ENCODE assay signal across 20 cellular contexts in genomic region chr1:56355422-56355821, GRCh38.
DNase-seq lines count a peak whose midpoint lies in the region; TF ChIP-seq lines count a peak whose summit lies in the region.
"Had no signal": no experiment of that assay in that cellular context is flagged by ENCODE, and none has a peak within 500 bp of the region (broad histone marks: within the 10 kb centered on the region; RNA-seq: fewer than 3 reads in every experiment).

No MANE protein-coding gene starts in this region.

- H2AFZ ChIP-seq in smooth muscle cell (ENCODE audit: low read depth): no peak overlapping the region
- H2AFZ ChIP-seq: PC-9 had no signal

- WGBS in smooth muscle cell (ENCODE audit: low lambda C conversion rate): 91% methylated on average over 1 of the region's 1 CpG

- DNase-seq in NCI-H2029 (lab: John Stamatoyannopoulos, UW): peak; percentile 21
- no peak for DNase-seq in NCI-H2029 treated with DMSO at 0.1 percent for 48 hours (lab: John Stamatoyannopoulos, UW)
- peak in 1 of 2 donors; percentile 45 for DNase-seq in cardiac muscle cell (ENCODE audit: low read depth in 1 of 2, low spot score in 1 of 2)
- peak; percentile 19 for DNase-seq in medulla oblongata (ENCODE audit: extremely low spot score)
- DNase-seq in smooth muscle cell (lab: John Stamatoyannopoulos, UW; ENCODE audit: unreplicated experiment): no peak
- DNase-seq in HAP-1 (ENCODE audit: low spot score in 2 of 2): no peak
- DNase-seq in KBM-7: no peak
- no peak for DNase-seq in mucosa of gallbladder (ENCODE audit: low spot score)
- DNase-seq: AML-193, DMS79 treated with DMSO at 0.1 percent for 48 hours, H9, NCI-H1092 treated with DMSO at 0.1 percent for 48 hours, NCI-H146, NCI-H2227 treated with DMSO at 0.1 percent for 48 hours, NCI-H510A treated with DMSO at 0.1 percent for 48 hours, NCI-H774, PC-9, SW 1271 had no signal

- H3K9me3 ChIP-seq in cardiac muscle cell (ENCODE audit: low read depth) (no peaks in the 10 kb centered on the region), smooth muscle cell (replicated peaks; ENCODE audit: low read depth) (no peaks in the 10 kb centered on the region), HAP-1 (no peaks in the 10 kb centered on the region)

- no peaks in the 10 kb centered on the region for H3K79me2 ChIP-seq in smooth muscle cell (ENCODE audit: low read depth)

- no peaks in the 10 kb centered on the region for H4K20me1 ChIP-seq in smooth muscle cell (ENCODE audit: low read depth)

- TF ChIP-seq CTCF in cardiac muscle cell (IDR thresholded peaks at IDR 0.05; ENCODE audit: low read depth, low read length) (no peak), smooth muscle cell (IDR thresholded peaks at IDR 0.05; ENCODE audit: borderline replicate concordance, insufficient read depth, poor library complexity, severe bottlenecking) (no peak)

- H3K36me3 ChIP-seq in cardiac muscle cell: no peaks in the 10 kb centered on the region
- H3K36me3 ChIP-seq in smooth muscle cell (ENCODE audit: low read depth): no peaks in the 10 kb centered on the region
- no peaks in the 10 kb centered on the region for H3K36me3 ChIP-seq in HAP-1 (replicated peaks)

- H3K27me3 ChIP-seq in cardiac muscle cell (no peaks in the 10 kb centered on the region), smooth muscle cell (ENCODE audit: low read depth) (no peaks in the 10 kb centered on the region), HAP-1 (ENCODE audit: low read depth) (peaks cover 14% of the 10 kb centered on the region)

- in situ Hi-C loops in HAP-1 (cut with MboI; ENCODE audit: low sequenced_read_pairs): no loop called here
- in situ Hi-C loops in KBM-7 (cut with MboI; ENCODE audit: low pct_unique_long_range_greater_than_20kb, low sequenced_read_pairs): no loop called here

- H3K27ac ChIP-seq in cardiac muscle cell (peak overlapping the region; percentile 90), smooth muscle cell (ENCODE audit: low read depth) (no peak overlapping the region)
- H3K27ac ChIP-seq: 22Rv1, C4-2B, PC-9 had no signal

- no peak overlapping the region for H3K4me3 ChIP-seq in cardiac muscle cell
- no peak overlapping the region for H3K4me3 ChIP-seq in smooth muscle cell
- H3K4me3 ChIP-seq in HAP-1: no peak overlapping the region
- H3K4me3 ChIP-seq: PC-9 had no signal

- no peak overlapping the region for H3K9ac ChIP-seq in smooth muscle cell (ENCODE audit: low read depth)

- H3K4me1 ChIP-seq in cardiac muscle cell (ENCODE audit: low read depth) (peaks cover 38% of the 10 kb centered on the region), smooth muscle cell (ENCODE audit: low read depth) (no peaks in the 10 kb centered on the region), HAP-1 (no peaks in the 10 kb centered on the region)

- H3F3A ChIP-seq in smooth muscle cell (ENCODE audit: low read depth): peaks cover 6% of the 10 kb centered on the region

- peak overlapping the region; percentile 56 for H3K4me2 ChIP-seq in smooth muscle cell
- H3K4me2 ChIP-seq: PC-9 had no signal

Comparison
In these comparisons a context has a peak if more than half of its experiments do, and no peak if none do; other contexts are left out.
1. DNase-seq: peak in NCI-H2029 (single experiment) and medulla oblongata (single experiment); none in NCI-H2029 treated with DMSO at 0.1 percent for 48 hours (single experiment), smooth muscle cell (single experiment), HAP-1 (0 of 2), KBM-7 (single experiment) and mucosa of gallbladder (single experiment).